Comparison of ENCODE assay signal across 22 cellular contexts in genomic region chrX:142661696-142662095, GRCh38.
DNase-seq lines count a peak whose midpoint lies in the region; ATAC-seq and TF ChIP-seq lines count a peak whose summit lies in the region.
"Had no signal": no experiment of that assay in that cellular context is flagged by ENCODE, and none has a peak within 500 bp of the region (broad histone marks: within the 10 kb centered on the region; RNA-seq: fewer than 3 reads in every experiment).

No MANE protein-coding gene starts in this region.

- TF ChIP-seq EP300 in transverse colon (IDR thresholded peaks at IDR 0.05; ENCODE audit: low read depth), result no peak

- H3K9ac ChIP-seq in colonic mucosa (ENCODE audit: low read depth in 2 of 2, low read length in 2 of 2), result no peak overlapping the region
- H3K9ac ChIP-seq: BLaER1 had no signal

- intact Hi-C loops in colonic mucosa (cut with DNase I), result no loop called here
- intact Hi-C loops in mucosa of descending colon (cut with DNase I, micrococcal nuclease), result no loop called here
- intact Hi-C loops in transverse colon (cut with DNase I; ENCODE audit: low total_unique reads), result no loop called here

- TF ChIP-seq CTCF in colonic mucosa (IDR thresholded peaks at IDR 0.05), result no peak
- TF ChIP-seq CTCF in mucosa of descending colon (IDR thresholded peaks at IDR 0.05), result no peak
- no peak for TF ChIP-seq CTCF in transverse colon (IDR thresholded peaks at IDR 0.05)
- TF ChIP-seq CTCF in RWPE1 (conservative IDR thresholded peaks at IDR 0.05; ENCODE audit: low read depth), result no peak

- H3K4me1 ChIP-seq in colonic mucosa (no peaks in the 10 kb centered on the region), mucosa of descending colon (ENCODE audit: low read depth) (no peaks in the 10 kb centered on the region), transverse colon (no peaks in the 10 kb centered on the region)
- H3K4me1 ChIP-seq: BE2C, BLaER1 had no signal

- CTCF ChIA-PET in RWPE1 (lab: Yijun Ruan, JAX), result no interaction called here

- in situ Hi-C loops in transverse colon (cut with MboI; ENCODE audit: low pct_ligation_motif_present in 1 of 4, low pct_unique_long_range_greater_than_20kb in 1 of 4, low sequenced_read_pairs in 3 of 4), result no loop called here

- H3K27ac ChIP-seq in colonic mucosa, result no peak overlapping the region
- no peak overlapping the region for H3K27ac ChIP-seq in transverse colon
- H3K27ac ChIP-seq in RWPE1, result no peak overlapping the region
- H3K27ac ChIP-seq: BLaER1 had no signal

- TF ChIP-seq POLR2A in transverse colon (IDR thresholded peaks at IDR 0.05), result no peak

- H3K36me3 ChIP-seq in colonic mucosa (no peaks in the 10 kb centered on the region), mucosa of descending colon (ENCODE audit: low read depth) (no peaks in the 10 kb centered on the region), transverse colon (no peaks in the 10 kb centered on the region)
- H3K36me3 ChIP-seq: BE2C, BLaER1 had no signal

- H3K4me3 ChIP-seq in colonic mucosa (no peak overlapping the region), mucosa of descending colon (no peak overlapping the region), transverse colon (no peak overlapping the region)
- H3K4me3 ChIP-seq: BLaER1, GM12878 had no signal

- 53 to 100% methylated on average over 3 to 6 of the region's 6 CpGs for WGBS in transverse colon (ENCODE audit: low coverage in 1 of 2), 2 donors

- H3K9me3 ChIP-seq in colonic mucosa, result no peaks in the 10 kb centered on the region
- no peaks in the 10 kb centered on the region for H3K9me3 ChIP-seq in mucosa of descending colon
- H3K9me3 ChIP-seq in transverse colon, result no peaks in the 10 kb centered on the region
- H3K9me3 ChIP-seq: BE2C, BLaER1 had no signal

- POLR2A ChIA-PET in RWPE1 (lab: Yijun Ruan, JAX; ENCODE audit: low non-redundant PET), result no interaction called here

- peak; percentile 19 for DNase-seq in colonic mucosa
- peak in 1 of 3 donors; percentile 44 for DNase-seq in mucosa of descending colon
- peak; percentile 15 for DNase-seq in transverse colon
- no peak for DNase-seq in NOMO-1 treated with dmso at 0.1 percent for 144 hours (lab: John Stamatoyannopoulos, UW; ENCODE audit: unreplicated experiment)
- DNase-seq in RWPE1 (ENCODE audit: low spot score), result no peak
- DNase-seq: 8988T; BE2C; C1 segment of cervical spinal cord; CD4-positive, alpha-beta memory T cell; CD4-positive, CD25-positive, alpha-beta regulatory T cell; CD8-positive, alpha-beta memory T cell; COR-L47; DMS 273 treated with DMSO at 0.1 percent for 48 hours; DMS153; DMS53; DMS79; DND-41; EL; GDM1 had no signal

- ATAC-seq in mucosa of descending colon (peak; percentile 61), HG02970 (IDR thresholded peaks at IDR 0.05; ENCODE audit: low FRiP score, unreplicated experiment) (no peak)
- ATAC-seq: GM12878 had no signal

- no peaks in the 10 kb centered on the region for H3K27me3 ChIP-seq in colonic mucosa
- no peaks in the 10 kb centered on the region for H3K27me3 ChIP-seq in transverse colon
- H3K27me3 ChIP-seq: BE2C had no signal

Comparison
In these comparisons a context has a peak if more than half of its experiments do, and no peak if none do; other contexts are left out.
1. DNase-seq: peak in colonic mucosa (single experiment) and transverse colon (single experiment); none in NOMO-1 treated with dmso at 0.1 percent for 144 hours (single experiment) and RWPE1 (single experiment).